Comparison of ENCODE assay signal across 32 cellular contexts in genomic region chr10:3790272-3790671, GRCh38. TPM values are rescaled to one million over a fixed set of nuclear protein-coding genes. Genes with fewer than 3 reads are reported as not detected.
DNase-seq lines count a peak whose midpoint lies in the region; ATAC-seq, FAIRE-seq and TF ChIP-seq lines count a peak whose summit lies in the region.
"Had no signal": no experiment of that assay in that cellular context is flagged by ENCODE, and none has a peak within 500 bp of the region (broad histone marks: within the 10 kb centered on the region; RNA-seq: fewer than 3 reads in every experiment).

No MANE protein-coding gene starts in this region.

- FAIRE-seq in GM12878 (lab: Jason Lieb, UNC) = no peak
- FAIRE-seq in H54 (lab: Jason Lieb, UNC) = no peak
- FAIRE-seq: GM19239 had no signal

- no peak for TF ChIP-seq RAD21 in GM12878 (IDR thresholded peaks at IDR 0.05; ENCODE audit: insufficient read depth, low read depth, low read length)

- H3K9me3 Mint-ChIP-seq in MCF 10A (ENCODE audit: unreplicated experiment) = peaks cover 8% of the 10 kb centered on the region

- no peak for TF ChIP-seq POLR2A in GM12878 (IDR thresholded peaks at IDR 0.05; ENCODE audit: low read depth, low read length)
- no peak for TF ChIP-seq POLR2A in H54 (IDR thresholded peaks at IDR 0.05; ENCODE audit: low read depth, low read length)

- RAD21 ChIA-PET in GM12878 (lab: Charles Lee; ENCODE audit: unreplicated experiment) = interaction anchor here (0.8 to 1.1 kb wide), 3 partner anchors 9 to 112 kb away, joined by 3 read pairs; no protein-coding TSS in a partner anchor

- 18% methylated on average over 1 of the region's 1 CpG for WGBS in mammary epithelial cell (ENCODE audit: low coverage, missing lambda C conversion rate)
- WGBS in GM12878 (ENCODE audit: insufficient coverage, insufficient replicate concordance, low lambda C conversion rate, missing lambda C conversion rate) = 100% methylated on average over 1 of the region's 1 CpG

- H3K9ac ChIP-seq in mammary epithelial cell (ENCODE audit: insufficient read depth, low read length) = no peak overlapping the region
- no peak overlapping the region for H3K9ac ChIP-seq in GM12878 (ENCODE audit: control insufficient read depth, insufficient read depth, low read length)
- no peak overlapping the region for H3K9ac ChIP-seq in Karpas-422 (ENCODE audit: low read length)
- H3K9ac ChIP-seq: KMS-11 had no signal

- H3K79me2 ChIP-seq in mammary epithelial cell (ENCODE audit: insufficient read depth, low read length) = peaks cover 4% of the 10 kb centered on the region
- H3K79me2 ChIP-seq in GM12878 (ENCODE audit: control insufficient read depth, insufficient read depth, low read length) = peaks cover 4% of the 10 kb centered on the region
- H3K79me2 ChIP-seq in Karpas-422 (ENCODE audit: low read length) = no peaks in the 10 kb centered on the region

- H3K27ac ChIP-seq in mammary epithelial cell (ENCODE audit: insufficient read depth, low read depth, low read length) (peak overlapping the region; percentile 9), GM12878 (ENCODE audit: control insufficient read depth, insufficient read depth) (no peak overlapping the region), epithelial cell of prostate (peak overlapping the region; percentile 100), Karpas-422 (ENCODE audit: low read length) (no peak overlapping the region)
- H3K27ac ChIP-seq: KMS-11, SJCRH30 had no signal

- peaks cover 7% of the 10 kb centered on the region for H3K9me3 ChIP-seq in mammary epithelial cell (replicated peaks; ENCODE audit: insufficient read depth, low read length)
- H3K9me3 ChIP-seq in GM12878 (replicated peaks; ENCODE audit: control insufficient read depth, insufficient read depth, low read length) = peaks cover 1% of the 10 kb centered on the region; the same call in 1 of the 3 replicates
- no peaks in the 10 kb centered on the region for H3K9me3 ChIP-seq in Karpas-422 (ENCODE audit: low read length)
- H3K9me3 ChIP-seq: BE2C, SJCRH30 had no signal

- no peaks in the 10 kb centered on the region for H3K27me3 Mint-ChIP-seq in MCF 10A (ENCODE audit: insufficient read depth, unreplicated experiment)

- no peak overlapping the region for H3K27ac Mint-ChIP-seq in MCF 10A (ENCODE audit: low read depth, unreplicated experiment)

- peak; percentile 81 for DNase-seq in mammary epithelial cell
- no peak for DNase-seq in MCF 10A (ENCODE audit: unreplicated experiment)
- DNase-seq in GM12878 (ENCODE audit: low read depth, low spot score) = no peak
- DNase-seq in epithelial cell of prostate (ENCODE audit: low read depth, low spot score) = peak; percentile 79
- no peak for DNase-seq in Karpas-422
- DNase-seq in H54 (ENCODE audit: insufficient read length, low spot score) = no peak
- no peak for DNase-seq in mesenteric fat pad (ENCODE audit: low spot score)
- DNase-seq: 8988T; ACHN; BE2C; CD8-positive, alpha-beta memory T cell; DMS 273 treated with DMSO at 0.1 percent for 48 hours; DMS79; GF-D8; H7; IMR-90; NCI-H1092 treated with DMSO at 0.1 percent for 48 hours; NCI-H1436; NCI-H187; NCI-H2081 treated with DMSO at 0.1 percent for 48 hours; NCI-H2171; NCI-H226; NCI-H524; NCI-H774; NK-92 treated with Interleukin-12 subunit alpha and Interleukin-12 subunit beta, amount 100 ng/mL, for 24 hours; PC-3; SJCRH30 had no signal

- no peak for TF ChIP-seq CTCF in mammary epithelial cell (conservative IDR thresholded peaks at IDR 0.05 in 1 of 2, IDR thresholded peaks at IDR 0.05 in 1 of 2; ENCODE audit: extremely low read depth in 1 of 2, insufficient read depth in 1 of 2, low read depth in 1 of 2, low read length in 2 of 2)
- TF ChIP-seq CTCF in MCF 10A (IDR thresholded peaks at IDR 0.05; ENCODE audit: unreplicated experiment) = no peak
- TF ChIP-seq CTCF in GM12878 (IDR thresholded peaks at IDR 0.05 in 2 of 3, conservative IDR thresholded peaks at IDR 0.05 in 1 of 3; ENCODE audit: control insufficient read depth in 2 of 3, extremely low read depth in 1 of 3, insufficient read depth in 1 of 3, low read depth in 3 of 3, low read length in 3 of 3) = no peak

- peaks cover 14% of the 10 kb centered on the region for H3K36me3 Mint-ChIP-seq in MCF 10A (ENCODE audit: insufficient read depth, unreplicated experiment)

- intact Hi-C loops in mammary epithelial cell (cut with micrococcal nuclease) (no loop called here), MCF 10A (cut with micrococcal nuclease) (no loop called here), GM12878 (cut with micrococcal nuclease; ENCODE audit: unreplicated experiment) (no loop called here)

- H3K4me3 ChIP-seq in mammary epithelial cell (replicated peaks in 1 of 3; ENCODE audit: insufficient read depth in 1 of 3, low read depth in 2 of 3, low read length in 3 of 3) (no peak overlapping the region), GM12878 (no peak overlapping the region), Karpas-422 (ENCODE audit: low read length) (no peak overlapping the region)
- H3K4me3 ChIP-seq: SJCRH30 had no signal

- CTCF ChIA-PET in mammary epithelial cell (lab: Charles Lee; ENCODE audit: low non-redundant PET) = no interaction called here
- CTCF ChIA-PET in MCF 10A (lab: Yijun Ruan, JAX) = no interaction called here
- CTCF ChIA-PET in GM12878 (lab: Yijun Ruan, JAX) = interaction anchor here (1.4 kb wide), 1 partner anchor 10 kb away, joined by 4 read pairs; no protein-coding TSS in a partner anchor

- peaks cover 9% of the 10 kb centered on the region for H3K4me1 Mint-ChIP-seq in MCF 10A (ENCODE audit: insufficient read depth, unreplicated experiment)

- dilution Hi-C loops in mammary epithelial cell (cut with HindIII; ENCODE audit: low sequenced_read_pairs) = no loop called here

- in situ Hi-C loops in mammary epithelial cell (cut with MboI; ENCODE audit: low sequenced_read_pairs in 2 of 2) (loop anchor here in 1 of 2 donors (25.0 kb wide), 1 partner anchor 872 kb away; no protein-coding TSS in a partner anchor), GM12878 (cut with MboI) (no loop called here)

- no peaks in the 10 kb centered on the region for H3K36me3 ChIP-seq in mammary epithelial cell (ENCODE audit: insufficient read depth, low read length)
- no peaks in the 10 kb centered on the region for H3K36me3 ChIP-seq in GM12878 (ENCODE audit: control insufficient read depth in 2 of 2, insufficient read depth in 2 of 2, low read length in 1 of 2)
- no peaks in the 10 kb centered on the region for H3K36me3 ChIP-seq in Karpas-422 (ENCODE audit: insufficient read depth, low read length)
- H3K36me3 ChIP-seq: BE2C, SJCRH30 had no signal

- H2AFZ ChIP-seq in mammary epithelial cell (ENCODE audit: low read depth, low read length) = peak overlapping the region; percentile 49
- no peak overlapping the region for H2AFZ ChIP-seq in GM12878 (ENCODE audit: control insufficient read depth, low read depth, low read length)
- no peak overlapping the region for H2AFZ ChIP-seq in Karpas-422 (ENCODE audit: low read length)

- BruUV-seq in mammary epithelial cell (replicated peaks; lab: Mats Ljungman, UMichigan) (no TSS peak), MCF 10A (replicated peaks; lab: Mats Ljungman, UMichigan) (no TSS peak), GM12878 (replicated peaks; lab: Mats Ljungman, UMichigan) (no TSS peak)

- H3K4me1 ChIP-seq in mammary epithelial cell (ENCODE audit: insufficient read depth, low read length) = peaks cover 21% of the 10 kb centered on the region
- H3K4me1 ChIP-seq in GM12878 (ENCODE audit: control insufficient read depth, insufficient read depth, low read length) = peaks cover 7% of the 10 kb centered on the region; the same call in 1 of the 2 replicates
- peaks cover 6% of the 10 kb centered on the region for H3K4me1 ChIP-seq in Karpas-422 (ENCODE audit: low read length)
- H3K4me1 ChIP-seq: SJCRH30 had no signal

- no peak overlapping the region for H3K4me3 Mint-ChIP-seq in MCF 10A (ENCODE audit: unreplicated experiment)
- H3K4me3 Mint-ChIP-seq: CD14-positive monocyte had no signal

- SMC1A ChIA-PET in GM12878 (lab: Charles Lee; ENCODE audit: uncharacterized antibody, unreplicated experiment) = interaction anchor here (0.8 to 1.6 kb wide), 4 partner anchors 10 to 75 kb away, joined by 3 to 7 read pairs (median 4); no protein-coding TSS in a partner anchor

- no peaks in the 10 kb centered on the region for H3K27me3 ChIP-seq in mammary epithelial cell (ENCODE audit: insufficient read depth, low read length)
- no peaks in the 10 kb centered on the region for H3K27me3 ChIP-seq in GM12878 (replicated peaks in 1 of 2; ENCODE audit: control insufficient read depth in 2 of 2, insufficient read depth in 2 of 2, low read length in 1 of 2)
- H3K27me3 ChIP-seq in Karpas-422 (ENCODE audit: low read length) = no peaks in the 10 kb centered on the region
- H3K27me3 ChIP-seq: BE2C, SJCRH30 had no signal

- H3K4me2 ChIP-seq in mammary epithelial cell (ENCODE audit: insufficient read depth, low read depth, low read length) = peak overlapping the region; percentile 33
- H3K4me2 ChIP-seq in GM12878 (ENCODE audit: control insufficient read depth, insufficient read depth) = no peak overlapping the region
- H3K4me2 ChIP-seq in Karpas-422 (ENCODE audit: low read depth, low read length, poor library complexity, severe bottlenecking) = no peak overlapping the region
- H3K4me2 ChIP-seq: KMS-11 had no signal

- POLR2A ChIA-PET in MCF 10A (lab: Yijun Ruan, JAX) (interaction anchor here (0.7 to 2.4 kb wide), 4 partner anchors 15 to 369 kb away, joined by 3 to 16 read pairs (median 4); no protein-coding TSS in a partner anchor), GM12878 (lab: Charles Lee) (no interaction called here)

- no peak for TF ChIP-seq EP300 in GM12878 (IDR thresholded peaks at IDR 0.05; ENCODE audit: borderline replicate concordance in 1 of 2, control insufficient read depth in 1 of 2, low read depth in 2 of 2, low read length in 2 of 2)

- no peaks in the 10 kb centered on the region for H3K9me2 ChIP-seq in Karpas-422 (replicated peaks; ENCODE audit: insufficient read depth, low read length)

- no peaks in the 10 kb centered on the region for H4K20me1 ChIP-seq in mammary epithelial cell (ENCODE audit: insufficient read depth, low read length)
- no peaks in the 10 kb centered on the region for H4K20me1 ChIP-seq in GM12878 (ENCODE audit: control insufficient read depth, insufficient read depth)
- no peaks in the 10 kb centered on the region for H4K20me1 ChIP-seq in Karpas-422 (ENCODE audit: insufficient read depth, low read depth, low read length)

- ATAC-seq in GM12878 = peak; percentile 10; the same call in 2 of the 3 replicates
- ATAC-seq: PC-3, Right ventricle myocardium inferior, SK-N-SH treated with all-trans-retinoic acid at 6 μM for 48 hours had no signal

RNA-seq across cellular contexts. Expression of gene KLF6, which starts 5.3 kb away (rescaled TPM):
- 100 to 1,000 TPM in 1 of 2 donors, 10 to 100 TPM in 1; 95.4 to 268 TPM for total RNA-seq in mammary epithelial cell
- polyA plus RNA-seq in mammary epithelial cell = 125 TPM
- 330 TPM for polyA minus RNA-seq in mammary epithelial cell
- 253 and 282 TPM in 2 replicates for total RNA-seq in MCF 10A (2022)
- total RNA-seq in GM12878 (2013; cell fraction: nucleolus; rRNA removed) = 102 and 109 TPM in 2 replicates
- 17.6 and 19.9 TPM in 2 replicates for total RNA-seq in GM12878 (2014; rRNA removed)
- 16.1 and 16.2 TPM in 2 replicates for total RNA-seq in GM12878 (2014; rRNA removed; fragmentation: Illumina TruSeq; extraction: Trizol)
- total RNA-seq in GM12878 (2021) = 42.1 and 47.3 TPM in 2 replicates
- 25.2 TPM for polyA plus RNA-seq in GM12878 (2011; ENCODE audit: low read depth)
- 31.5 and 32.0 TPM in 2 replicates for polyA plus RNA-seq in GM12878 (2011; rRNA removed)
- polyA plus RNA-seq in GM12878 (2011; cell fraction: cytosol; rRNA removed) = 29.9 and 31.3 TPM in 2 replicates
- polyA plus RNA-seq in GM12878 (2011; cell fraction: nucleus; rRNA removed) = 60.5 and 74.6 TPM in 2 replicates
- 49.8 and 49.9 TPM in 2 replicates for polyA plus RNA-seq in GM12878 (2012)
- 21.6 and 26.4 TPM in 2 replicates for polyA plus RNA-seq in GM12878 (2014; fragmentation: Illumina TruSeq; extraction: Trizol)
- polyA plus RNA-seq in GM12878 (2014; fragmentation: Nextera tagmentation; extraction: Ambion mirVana) = 10 to 100 TPM in 1 of 2 experiments, 1 to 10 TPM in 1; 7.4 to 15.4 TPM
- 20.2 and 25.4 TPM in 2 replicates for polyA plus RNA-seq in GM12878 (2014; rRNA removed)
- polyA plus RNA-seq in GM12878 (2016; fragmentation: Nextera tagmentation; extraction: Ambion mirVana) = 10 to 100 TPM; 48.6 to 54.1 TPM
- polyA minus RNA-seq in GM12878 (2011; rRNA and poly(A)+ RNA removed) = 78.3 and 96.8 TPM in 2 replicates
- polyA minus RNA-seq in GM12878 (2011; cell fraction: cytosol; rRNA and poly(A)+ RNA removed) = 15.2 and 23.9 TPM in 2 replicates
- polyA minus RNA-seq in GM12878 (2011; cell fraction: nucleus; rRNA and poly(A)+ RNA removed) = 201 and 273 TPM in 2 replicates
- 3.9 and 5.9 TPM in 2 replicates for total RNA-seq in Karpas-422 (2014; rRNA removed; shearing (Covaris generic); ENCODE audit: low replicate concordance)
- total RNA-seq in mesenteric fat pad = 474 TPM

Comparison
In these comparisons a context has a peak if more than half of its experiments do, and no peak if none do; other contexts are left out.
1. DNase-seq: peak in mammary epithelial cell (single experiment) and epithelial cell of prostate (single experiment); none in MCF 10A (single experiment), GM12878 (single experiment), Karpas-422 (single experiment), H54 (single experiment) and mesenteric fat pad (single experiment).
2. H3K27ac ChIP-seq: peak in mammary epithelial cell (single experiment) and epithelial cell of prostate (single experiment); none in GM12878 (single experiment) and Karpas-422 (single experiment).